In the genomic region with DNA sequence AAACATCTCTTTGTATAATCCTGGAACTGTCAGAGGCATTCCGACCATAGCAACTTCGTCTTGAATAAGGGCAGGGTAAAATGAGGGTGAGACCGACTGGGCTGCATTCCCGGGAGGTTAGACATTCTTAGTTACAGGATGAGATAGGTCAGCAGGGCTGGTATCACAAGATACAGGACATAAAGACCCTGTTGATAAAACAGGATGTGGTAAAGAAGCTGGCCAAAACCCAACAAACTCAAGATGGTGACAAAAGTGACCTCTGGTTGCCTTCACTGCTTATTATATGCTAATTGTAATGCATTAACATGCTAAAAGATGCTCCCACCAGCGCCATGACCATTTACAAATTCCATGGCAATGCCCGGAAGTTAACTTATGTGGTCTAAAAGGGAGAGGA, we compare ENCODE assay signal across 15 cellular contexts. TPM values are rescaled to one million over a fixed set of nuclear protein-coding genes. Genes with fewer than 3 reads are reported as not detected.
DNase-seq lines count a peak whose midpoint lies in the region; ATAC-seq and TF ChIP-seq lines count a peak whose summit lies in the region.
"Had no signal": no experiment of that assay in that cellular context is flagged by ENCODE, and none has a peak within 500 bp of the region (broad histone marks: within the 10 kb centered on the region; RNA-seq: fewer than 3 reads in every experiment).

No MANE protein-coding gene starts in this region.

- H3K27ac ChIP-seq in SJSA1, result peak overlapping the region; percentile 78
- H3K27ac ChIP-seq: dorsolateral prefrontal cortex, HL-60 had no signal

- H3K36me3 ChIP-seq in SJSA1, result no peaks in the 10 kb centered on the region

- H3K27me3 ChIP-seq in SJSA1 (replicated peaks), result no peaks in the 10 kb centered on the region
- H3K27me3 ChIP-seq: dorsolateral prefrontal cortex had no signal

- DNase-seq in H4 (ENCODE audit: low spot score), result peak; percentile 43
- DNase-seq in SJSA1 (ENCODE audit: low read depth in 1 of 2, low spot score in 2 of 2), result peak; percentile 50 to 58
- DNase-seq in fibroblast of mammary gland (ENCODE audit: low read depth), result peak; percentile 18
- DNase-seq in retinal pigment epithelial cell (ENCODE audit: low read depth), result peak; percentile 92
- no peak for DNase-seq in NCI-H510A (lab: John Stamatoyannopoulos, UW)
- no peak for DNase-seq in activated CD8-positive, alpha-beta memory T cell treated with anti-CD3 and anti-CD28 coated beads, Interleukin-2, amount 50 U/mL, for 48 hours
- no peak for DNase-seq in nucleus accumbens (lab: John Stamatoyannopoulos, UW)
- DNase-seq: activated CD8-positive, alpha-beta T cell treated with anti-CD3 and anti-CD28 coated beads, Interleukin-2, amount 10 ng/mL, durations not matched to agents 7 days and 5 days; activated naive CD4-positive, alpha-beta T cell treated with anti-CD3 and anti-CD28 coated beads for 36 hours; dorsolateral prefrontal cortex; naive thymus-derived CD4-positive, alpha-beta T cell; NCI-H1105; T-cell had no signal

- ATAC-seq in HG02981 (IDR thresholded peaks at IDR 0.05; ENCODE audit: unreplicated experiment), result no peak
- ATAC-seq: activated CD8-positive, alpha-beta T cell treated with anti-CD3 and anti-CD28 coated beads, Interleukin-2, amount 10 ng/mL, durations not matched to agents 7 days and 5 days; naive thymus-derived CD4-positive, alpha-beta T cell; T-cell had no signal

- H3K4me3 ChIP-seq in SJSA1 (no peak overlapping the region), fibroblast of mammary gland (ENCODE audit: control insufficient read depth, low read depth, low read length) (no peak overlapping the region), retinal pigment epithelial cell (ENCODE audit: low read length) (no peak overlapping the region)
- H3K4me3 ChIP-seq: dorsolateral prefrontal cortex had no signal

- TF ChIP-seq CTCF in fibroblast of mammary gland (conservative IDR thresholded peaks at IDR 0.05; ENCODE audit: control insufficient read depth, insufficient read depth, low read depth, low read length) (no peak), retinal pigment epithelial cell (conservative IDR thresholded peaks at IDR 0.05; ENCODE audit: low read depth, low read length) (no peak)

- peaks cover 17% of the 10 kb centered on the region for H3K4me1 ChIP-seq in SJSA1 (replicated peaks)

- H3K9me3 ChIP-seq in SJSA1 (replicated peaks), result no peaks in the 10 kb centered on the region

RNA-seq across cellular contexts. Expression of gene MBNL2, which starts 27.7 kb away (rescaled TPM):
- 13.7 and 28.0 TPM in 2 replicates for total RNA-seq in H4 (2014; rRNA removed; shearing (Covaris generic))
- total RNA-seq in SJSA1 (2014; rRNA removed; shearing (Covaris generic)), result 37.8 and 62.8 TPM in 2 replicates

Comparison
In these comparisons a context has a peak if more than half of its experiments do, and no peak if none do; other contexts are left out.
1. DNase-seq: peak in H4 (single experiment), SJSA1 (2 of 2), fibroblast of mammary gland (single experiment) and retinal pigment epithelial cell (single experiment); none in NCI-H510A (single experiment), activated CD8-positive, alpha-beta memory T cell treated with anti-CD3 and anti-CD28 coated beads, Interleukin-2, amount 50 U/mL, for 48 hours (single experiment) and nucleus accumbens (0 of 56).